In the genomic region with DNA sequence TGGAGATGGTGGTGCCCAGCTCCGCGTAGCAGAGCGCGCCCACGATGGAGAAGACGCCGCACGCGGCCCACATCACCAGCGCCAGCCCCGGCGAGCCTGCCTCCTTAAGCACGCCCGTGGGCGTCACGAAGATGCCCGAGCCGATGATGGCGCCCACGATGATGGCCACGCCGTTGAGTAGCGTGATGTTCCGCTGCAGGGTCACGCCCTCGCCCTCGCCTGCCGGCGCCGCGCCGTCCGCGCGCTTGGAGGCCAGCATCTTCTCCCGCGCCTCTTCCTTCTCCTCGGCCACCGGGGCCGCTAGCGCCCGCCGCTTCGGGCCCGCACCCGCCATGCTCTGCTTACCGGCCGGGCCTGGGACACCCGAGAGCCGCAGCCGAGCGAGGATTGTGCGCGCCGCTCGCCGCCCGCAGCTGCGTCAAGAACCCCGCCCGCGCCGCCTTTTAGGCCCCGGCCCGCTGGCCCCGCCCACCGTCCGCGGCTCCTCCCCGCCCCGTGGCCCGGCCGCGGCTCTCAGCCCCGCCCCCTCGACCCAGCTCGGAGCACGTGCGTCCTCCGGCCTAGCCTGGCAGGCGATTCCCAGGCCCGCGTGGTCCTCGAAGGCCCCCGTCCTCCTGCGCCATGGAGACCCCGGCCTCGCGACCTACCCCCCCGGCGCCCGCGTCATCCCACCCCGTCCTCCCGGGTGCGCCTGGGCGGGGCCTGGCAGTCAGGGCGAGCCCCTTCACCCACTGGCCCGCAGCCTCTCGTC, we compare ENCODE assay signal across 8 cellular contexts. TPM values are rescaled to one million over a fixed set of nuclear protein-coding genes. Genes with fewer than 3 reads are reported as not detected.
DNase-seq lines count a peak whose midpoint lies in the region; ATAC-seq and TF ChIP-seq lines count a peak whose summit lies in the region.
"Not testable (repeated sequence)": the region's sequence is repeated elsewhere in the genome, so short reads cannot be mapped to it uniquely, and the experiment has no call there.

No MANE protein-coding gene starts in this region.

- ATAC-seq in GM19397 (IDR thresholded peaks at IDR 0.05; ENCODE audit: unreplicated experiment), result peak; percentile 42

- H3K4me1 ChIP-seq in BLaER1 (peaks cover 19% of the 10 kb centered on the region), OCI-LY7 (ENCODE audit: insufficient read depth, low read length, poor library complexity, severe bottlenecking) (peaks cover 11% of the 10 kb centered on the region)
- not testable (repeated sequence) for H3K4me1 ChIP-seq in effector memory CD4-positive, alpha-beta T cell (ENCODE audit: control insufficient read depth, insufficient read depth, low read length, poor library complexity, severe bottlenecking)

- not testable (repeated sequence) for H2AFZ ChIP-seq in OCI-LY7 (ENCODE audit: low read length)

- peaks cover 32% of the 10 kb centered on the region for H4K20me1 ChIP-seq in BLaER1
- not testable (repeated sequence) for H4K20me1 ChIP-seq in OCI-LY7 (ENCODE audit: insufficient read depth, low read length)

- H3K9ac ChIP-seq in BLaER1, result peak overlapping the region; percentile 84

- not testable (repeated sequence) for TF ChIP-seq CTCF in OCI-LY7 (conservative IDR thresholded peaks at IDR 0.05; ENCODE audit: low read length)

- H3K27ac ChIP-seq in BLaER1, result peak overlapping the region; percentile 84
- H3K27ac ChIP-seq in OCI-LY7 (ENCODE audit: low read depth, low read length, poor library complexity, severe bottlenecking), result peak overlapping the region; percentile 54
- peak overlapping the region; percentile 74 for H3K27ac ChIP-seq in effector memory CD4-positive, alpha-beta T cell (ENCODE audit: insufficient read depth, low read length, poor library complexity, severe bottlenecking)

- POLR2A ChIA-PET in OCI-LY7 (lab: Charles Lee), result not testable (repeated sequence)

- intact Hi-C loops in OCI-LY7 (cut with micrococcal nuclease; ENCODE audit: unreplicated experiment), result not testable (repeated sequence)

- CTCF ChIA-PET in OCI-LY7 (lab: Charles Lee; ENCODE audit: unreplicated experiment), result interaction anchor here (0.6 kb wide), 1 partner anchor 50 kb away, joined by 4 read pairs; no protein-coding TSS in a partner anchor

- H3K4me3 ChIP-seq in BLaER1 (peak overlapping the region; percentile 79), OCI-LY7 (ENCODE audit: low read depth, low read length, poor library complexity, severe bottlenecking) (peak overlapping the region; percentile 89)
- H3K4me3 ChIP-seq in effector memory CD4-positive, alpha-beta T cell (ENCODE audit: insufficient read depth, low read depth, low read length, poor library complexity, severe bottlenecking), result peak overlapping the region; percentile 68

- H3K4me2 ChIP-seq in BLaER1 (peak overlapping the region; percentile 91), OCI-LY7 (ENCODE audit: low read length) (peak overlapping the region; percentile 67)

- not testable (repeated sequence) for H3K9me3 ChIP-seq in BLaER1; OCI-LY7 (ENCODE audit: low read length); effector memory CD4-positive, alpha-beta T cell (ENCODE audit: control insufficient read depth, low read length)

- H3K9me2 ChIP-seq in OCI-LY7 (ENCODE audit: insufficient read depth, low read length), result not testable (repeated sequence)

- BruUV-seq in OCI-LY7 (replicated peaks; lab: Mats Ljungman, UMichigan), result not testable (repeated sequence)

- H3K79me2 ChIP-seq in OCI-LY7 (ENCODE audit: insufficient read depth, low read depth, low read length), result peaks cover 36% of the 10 kb centered on the region

- not testable (repeated sequence) for H3K36me3 ChIP-seq in BLaER1; OCI-LY7 (ENCODE audit: insufficient read depth, low read length); effector memory CD4-positive, alpha-beta T cell (ENCODE audit: control insufficient read depth, insufficient read depth, low read length)

- peak; percentile 29 for DNase-seq in HuH-7.5 (ENCODE audit: low spot score)
- peak; percentile 91 for DNase-seq in OCI-LY7 (ENCODE audit: low spot score)
- peak; percentile 68 for DNase-seq in activated CD8-positive, alpha-beta memory T cell treated with anti-CD3 and anti-CD28 coated beads, Interleukin-2, amount 50 U/mL, for 1 hour (ENCODE audit: extremely low read depth)
- peak; percentile 76 to 84 (median 82) for DNase-seq in effector memory CD4-positive, alpha-beta T cell
- DNase-seq in lung microvascular endothelial cell (ENCODE audit: low read depth in 2 of 2), result peak; percentile 83 to 85
- DNase-seq in stimulated activated CD4-positive, alpha-beta T cell treated with anti-CD3 and anti-CD28 coated beads, Interleukin-4, amount 100 ng/mL, for 24 hours, result peak; percentile 92

- not testable (repeated sequence) for H3K27me3 ChIP-seq in BLaER1; effector memory CD4-positive, alpha-beta T cell (replicated peaks; ENCODE audit: control insufficient read depth, insufficient read depth, low read length, poor library complexity, severe bottlenecking)

RNA-seq across cellular contexts. Expression of a gene that starts 49.6 kb away (rescaled TPM):
- total RNA-seq in OCI-LY7 (2014; rRNA removed; shearing (Covaris generic)), result 43.6 and 59.4 TPM in 2 replicates
- 87.6 and 90.5 TPM in 2 replicates for total RNA-seq in OCI-LY7 (2022)
- not detected in 2 replicates for total RNA-seq in lung microvascular endothelial cell

Comparison
In these comparisons a context has a peak if more than half of its experiments do, and no peak if none do; other contexts are left out.
1. Peak in every context shown above with its lines: DNase-seq, ATAC-seq, H3K4me3 ChIP-seq and H3K27ac ChIP-seq.
2. DNase-seq: peak in every context shown above with its lines; median percentile 92 in stimulated activated CD4-positive, alpha-beta T cell treated with anti-CD3 and anti-CD28 coated beads, Interleukin-4, amount 100 ng/mL, for 24 hours; 91 in OCI-LY7; 84 in lung microvascular endothelial cell; 82 in effector memory CD4-positive, alpha-beta T cell; 68 in activated CD8-positive, alpha-beta memory T cell treated with anti-CD3 and anti-CD28 coated beads, Interleukin-2, amount 50 U/mL, for 1 hour; 29 in HuH-7.5.
3. RNA of a gene that starts 49.6 kb away (total RNA-seq): 43.6 to 90.5 TPM in OCI-LY7; not detected in lung microvascular endothelial cell; every median in the first group is over 10 times any median in the second.